In genomic region chr4:158125325-158125724, GRCh38 we compare ENCODE assay signal across 23 cellular contexts.
"Had no signal": no experiment of that assay in that cellular context is flagged by ENCODE, and none has a peak within 500 bp of the region (broad histone marks: within the 10 kb centered on the region; RNA-seq: fewer than 3 reads in every experiment).

No MANE protein-coding gene starts in this region.

- DNase-seq: activated B cell treated with CpG ODN at 0.5 μM for 24 hours; activated CD4-positive, alpha-beta memory T cell treated with anti-CD3 and anti-CD28 coated beads for 36 hours; activated CD4-positive, alpha-beta T cell treated with anti-CD3 and anti-CD28 coated beads for 1 hour; activated CD4-positive, alpha-beta T cell treated with anti-CD3 and anti-CD28 coated beads, Interleukin-2, amount 10 ng/mL, durations not matched to agents 7 days and 5 days; activated CD8-positive, alpha-beta memory T cell treated with anti-CD3 and anti-CD28 coated beads for 24 hours; activated effector memory CD4-positive, alpha-beta T cell treated with anti-CD3 and anti-CD28 coated beads, Interleukin-2, amount 50 U/mL, for 16 hours; activated naive CD4-positive, alpha-beta T cell treated with Interleukin-2 at 50 U/mL for 16 hours; activated naive CD8-positive, alpha-beta T cell treated with anti-CD3 and anti-CD28 coated beads, Interleukin-2, amount 50 U/mL, for 24 hours; activated T-cell treated with anti-CD3 and anti-CD28 coated beads, Interleukin-2, amount 50 U/mL, for 4 hours; amniotic stem cell; central memory CD4-positive, alpha-beta T cell; NCI-H1092; NCI-H1417; NCI-H1930; NCI-H2171; NCI-H2227 treated with DMSO at 0.1 percent for 48 hours; NCI-H446 treated with DMSO at 0.1 percent for 48 hours; NCI-H524 treated with DMSO at 0.1 percent for 48 hours; NCI-H748 treated with DMSO at 0.1 percent for 48 hours; SIG-M5; T-helper 9 cell had no signal

- ATAC-seq: activated naive CD4-positive, alpha-beta T cell treated with anti-CD3 and anti-CD28 coated beads, Interleukin-2, amount 50 U/mL, for 72 hours; activated naive CD8-positive, alpha-beta T cell treated with anti-CD3 and anti-CD28 coated beads, Interleukin-2, amount 50 U/mL, for 24 hours; activated T-cell treated with anti-CD3 and anti-CD28 coated beads, Interleukin-2, amount 50 U/mL, for 4 hours had no signal

- FAIRE-seq: bronchial epithelial cell had no signal
